23 cellular contexts compared by ENCODE assay signal in genomic region chr10:125012851-125013528, GRCh38.
DNase-seq lines count a peak whose midpoint lies in the region; ATAC-seq and TF ChIP-seq lines count a peak whose summit lies in the region.
"Had no signal": no experiment of that assay in that cellular context is flagged by ENCODE, and none has a peak within 500 bp of the region (broad histone marks: within the 10 kb centered on the region; RNA-seq: fewer than 3 reads in every experiment).

No MANE protein-coding gene starts in this region.

- peaks cover 36% of the 10 kb centered on the region for H3K27me3 Mint-ChIP-seq in GM23338 (ENCODE audit: insufficient read depth, low read depth, poor library complexity)
- H3K27me3 Mint-ChIP-seq in WTC11 (ENCODE audit: low read depth) = no peaks in the 10 kb centered on the region
- H3K27me3 Mint-ChIP-seq: dendritic cell treated with granulocyte-macrophage colony-stimulating factor and Interleukin-4, amounts not matched to agents 40 ng/mL and 50 ng/mL, for 4 days had no signal

- DNase-seq in GM23338 (ENCODE audit: low spot score) = no peak
- DNase-seq in WTC11 (ENCODE audit: low spot score) = no peak
- DNase-seq in left colon = peak; percentile 53 to 73
- DNase-seq in gastrocnemius medialis = peak in 1 of 2 donors; percentile 25
- no peak for DNase-seq in activated CD4-positive, alpha-beta T cell treated with anti-CD3 and anti-CD28 coated beads, Interleukin-2, amount 50 U/mL, for 1 hour
- no peak for DNase-seq in NAMALWA (ENCODE audit: low spot score)
- DNase-seq: activated CD4-positive, CD25-positive, alpha-beta regulatory T cell treated with anti-CD3 and anti-CD28 coated beads, Interleukin-2, amount 50 U/mL, for 72 hours; activated CD8-positive, alpha-beta T cell treated with anti-CD3 and anti-CD28 coated beads, Interleukin-2, amount 10 ng/mL, durations not matched to agents 7 days and 5 days; activated gamma-delta T cell treated with Interleukin-2 at 50 U/mL for 16 hours; adrenal gland; DMS 273 treated with DMSO at 0.1 percent for 48 hours; head of caudate nucleus; MG63; NCI-H1436 treated with DMSO at 0.1 percent for 48 hours; NCI-H82; nucleus accumbens; SHP77; SW 1271 had no signal

- no peak overlapping the region for H2AFZ ChIP-seq in GM23338

- CTCF ChIA-PET in WTC11 (lab: Charles Lee) = interaction anchor here (1.4 kb wide), 1 partner anchor 48 kb away, joined by 3 read pairs; no protein-coding TSS in a partner anchor

- H4K20me1 ChIP-seq in GM23338 (replicated peaks; ENCODE audit: insufficient read depth) = peaks cover 75% of the 10 kb centered on the region

- H3K4me1 ChIP-seq in GM23338 (ENCODE audit: insufficient read depth) = peaks cover 31% of the 10 kb centered on the region
- H3K4me1 ChIP-seq in gastrocnemius medialis = peaks cover 100% of the 10 kb centered on the region in 2 donors

- no peaks in the 10 kb centered on the region for H3K9me2 ChIP-seq in GM23338 (ENCODE audit: insufficient read depth)

- H3K27ac Mint-ChIP-seq in GM23338 (0 out of 2 replicates have a peak overlapping the region, but pooled peaks have one; percentile 84), WTC11 (peak overlapping the region; percentile 73)
- H3K27ac Mint-ChIP-seq: activated CD8-positive, alpha-beta T cell treated with anti-CD3 and anti-CD28 coated beads, Interleukin-2, amount 10 ng/mL, durations not matched to agents 7 days and 5 days; dendritic cell treated with granulocyte-macrophage colony-stimulating factor and Interleukin-4, amounts not matched to agents 40 ng/mL and 50 ng/mL, for 4 days had no signal

- H3K27ac ChIP-seq in GM23338 (ENCODE audit: low read depth) (no peak overlapping the region), gastrocnemius medialis (peak overlapping the region; percentile 90 to 93 (median 91))
- H3K27ac ChIP-seq: right lobe of liver had no signal

- no peaks in the 10 kb centered on the region for H3K9me3 ChIP-seq in gastrocnemius medialis
- H3K9me3 ChIP-seq: adrenal gland, HAP-1, MG63, right lobe of liver had no signal

- in situ Hi-C loops in gastrocnemius medialis (cut with MboI; ENCODE audit: low sequenced_read_pairs in 4 of 4) = no loop called here

- H3K36me3 ChIP-seq in GM23338 (ENCODE audit: insufficient read depth) (no peaks in the 10 kb centered on the region; the same call in 1 of the 2 replicates), gastrocnemius medialis (no peaks in the 10 kb centered on the region)
- H3K36me3 ChIP-seq: adrenal gland, HAP-1, right lobe of liver had no signal

- H3K27me3 ChIP-seq in GM23338 (ENCODE audit: insufficient read depth) (no peaks in the 10 kb centered on the region), gastrocnemius medialis (no peaks in the 10 kb centered on the region)
- H3K27me3 ChIP-seq: adrenal gland, MG63, right lobe of liver had no signal

- TF ChIP-seq POLR2A in gastrocnemius medialis (IDR thresholded peaks at IDR 0.05) = no peak

- intact Hi-C loops in left colon (cut with DNase I, micrococcal nuclease) (no loop called here), gastrocnemius medialis (cut with DNase I; ENCODE audit: low total_unique reads) (loop anchor here (5.0 kb wide), 2 partner anchors 49 to 316 kb away; no protein-coding TSS in a partner anchor)

- ATAC-seq in GM23338 = no peak
- no peak for ATAC-seq in WTC11
- peak; percentile 70 for ATAC-seq in left colon
- no peak for ATAC-seq in gastrocnemius medialis
- ATAC-seq in GM21390 (IDR thresholded peaks at IDR 0.05; ENCODE audit: unreplicated experiment) = no peak
- no peak for ATAC-seq in GM18517 (IDR thresholded peaks at IDR 0.05; ENCODE audit: unreplicated experiment)
- ATAC-seq: activated CD8-positive, alpha-beta T cell treated with anti-CD3 and anti-CD28 coated beads, Interleukin-2, amount 10 ng/mL, durations not matched to agents 7 days and 5 days; right lobe of liver had no signal

- POLR2A ChIA-PET in WTC11 (lab: Charles Lee) = no interaction called here

- H3K4me1 Mint-ChIP-seq in GM23338 (peaks cover 71% of the 10 kb centered on the region), WTC11 (peaks cover 58% of the 10 kb centered on the region)

- H3K4me3 ChIP-seq in GM23338 (no peak overlapping the region), gastrocnemius medialis (no peak overlapping the region)
- H3K4me3 ChIP-seq: adrenal gland, HAP-1, MG63, right lobe of liver had no signal

- H3K79me2 ChIP-seq in GM23338 (replicated peaks; ENCODE audit: insufficient read depth) = peaks cover 100% of the 10 kb centered on the region

- no peak overlapping the region for H3K4me2 ChIP-seq in GM23338

- H3K4me3 Mint-ChIP-seq in GM23338 = no peak overlapping the region
- H3K4me3 Mint-ChIP-seq in WTC11 = no peak overlapping the region
- H3K4me3 Mint-ChIP-seq: activated CD8-positive, alpha-beta T cell treated with anti-CD3 and anti-CD28 coated beads, Interleukin-2, amount 10 ng/mL, durations not matched to agents 7 days and 5 days; dendritic cell treated with granulocyte-macrophage colony-stimulating factor and Interleukin-4, amounts not matched to agents 40 ng/mL and 50 ng/mL, for 4 days had no signal

- H3K9me3 Mint-ChIP-seq in GM23338 = no peaks in the 10 kb centered on the region
- H3K9me3 Mint-ChIP-seq in WTC11 = no peaks in the 10 kb centered on the region
- H3K9me3 Mint-ChIP-seq: dendritic cell treated with granulocyte-macrophage colony-stimulating factor and Interleukin-4, amounts not matched to agents 40 ng/mL and 50 ng/mL, for 4 days had no signal

- H3F3A ChIP-seq in GM23338 (replicated peaks; ENCODE audit: low read depth) = peaks cover 6% of the 10 kb centered on the region

- H3K36me3 Mint-ChIP-seq in GM23338 (ENCODE audit: low read depth) (peaks cover 70% of the 10 kb centered on the region), WTC11 (peaks cover 25% of the 10 kb centered on the region)

- TF ChIP-seq CTCF in GM23338 (conservative IDR thresholded peaks at IDR 0.05; ENCODE audit: low read depth in 2 of 2) = no peak
- no peak for TF ChIP-seq CTCF in WTC11 (IDR thresholded peaks at IDR 0.05)
- no peak for TF ChIP-seq CTCF in gastrocnemius medialis (IDR thresholded peaks at IDR 0.05 in 4 of 5, conservative IDR thresholded peaks at IDR 0.05 in 1 of 5)

TF ChIP-seq in WTC11, 78 proteins besides CTCF, POLR2A, EP300 and RAD21:
- TF ChIP-seq NR1H2 (CRISPR knock-in tag; IDR thresholded peaks at IDR 0.05) = no peak
- no peak for TF ChIP-seq ATF3 (CRISPR knock-in tag; conservative IDR thresholded peaks at IDR 0.05)
- TF ChIP-seq KAT7 (CRISPR knock-in tag; IDR thresholded peaks at IDR 0.05; ENCODE audit: borderline replicate concordance) = no peak
- TF ChIP-seq NR3C1 (CRISPR knock-in tag; conservative IDR thresholded peaks at IDR 0.05; ENCODE audit: low read depth) = no peak
- TF ChIP-seq CREB1 (CRISPR knock-in tag; IDR thresholded peaks at IDR 0.05) = no peak
- no peak for TF ChIP-seq TEAD1 (CRISPR knock-in tag; IDR thresholded peaks at IDR 0.05)
- TF ChIP-seq TCF7 (CRISPR knock-in tag; IDR thresholded peaks at IDR 0.05; ENCODE audit: low read depth) = no peak

Comparison
In these comparisons a context has a peak if more than half of its experiments do, and no peak if none do; other contexts are left out.
1. DNase-seq: peak in left colon (2 of 2); none in GM23338 (single experiment), WTC11 (single experiment), activated CD4-positive, alpha-beta T cell treated with anti-CD3 and anti-CD28 coated beads, Interleukin-2, amount 50 U/mL, for 1 hour (single experiment) and NAMALWA (single experiment).